1 cellular context compared by ENCODE assay signal in the genomic region with DNA sequence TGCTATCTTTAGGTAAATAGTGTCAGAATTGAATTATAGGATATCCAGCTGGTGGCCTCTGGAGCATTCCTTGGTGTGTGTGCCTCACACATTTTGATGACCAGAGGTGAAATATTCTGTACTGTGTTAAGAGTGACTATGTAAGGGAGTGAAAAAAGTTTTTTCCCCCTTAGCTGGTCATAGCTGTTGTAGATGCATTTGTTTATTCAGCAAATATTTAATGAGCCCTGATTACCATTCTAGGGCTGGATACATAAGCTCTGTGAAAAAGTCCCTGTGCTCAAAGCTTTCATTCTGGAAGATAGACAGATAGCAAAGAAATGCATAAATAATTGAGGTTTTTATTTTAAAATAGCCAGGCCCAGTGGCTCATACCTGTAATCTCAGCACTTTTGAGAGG.
A peak's percentile ranks its signal among the peaks of the same experiment; 100 is the strongest.
TF ChIP-seq lines count a peak whose summit lies in the region.

No MANE protein-coding gene starts in this region.

TF ChIP-seq in K562, 482 proteins besides CTCF, POLR2A, EP300 and RAD21:
- peak; percentile 32 for TF ChIP-seq MEIS2 (IDR thresholded peaks at IDR 0.05; ENCODE audit: partially characterized antibody)
- TF ChIP-seq KAT7 (CRISPR knock-in tag; IDR thresholded peaks at IDR 0.05; ENCODE audit: borderline replicate concordance): no peak
- TF ChIP-seq C11orf30 (IDR thresholded peaks at IDR 0.05; ENCODE audit: low read depth): peak; percentile 53; the same call in 1 of the 2 replicates
- peak; percentile 55 for TF ChIP-seq ZNF316 (IDR thresholded peaks at IDR 0.05)
- TF ChIP-seq ZBTB8A (IDR thresholded peaks at IDR 0.05; ENCODE audit: partially characterized antibody): no peak
- TF ChIP-seq LEF1 (IDR thresholded peaks at IDR 0.05): no peak
